33 cellular contexts compared by ENCODE assay signal in genomic region chr2:44834656-44835055, GRCh38.
"Had no signal": no experiment of that assay in that cellular context is flagged by ENCODE, and none has a peak within 500 bp of the region (broad histone marks: within the 10 kb centered on the region; RNA-seq: fewer than 3 reads in every experiment).

No MANE protein-coding gene starts in this region.

- H3K4me1 ChIP-seq: adrenal gland, body of pancreas, breast epithelium, Peyer's patch, SJSA1 had no signal

- H3K4me3 Mint-ChIP-seq: activated CD4-positive, alpha-beta T cell treated with anti-CD3 and anti-CD28 coated beads, Interleukin-2, amount 10 ng/mL, durations not matched to agents 7 days and 5 days; activated CD8-positive, alpha-beta T cell treated with anti-CD3 and anti-CD28 coated beads, Interleukin-2, amount 10 ng/mL, durations not matched to agents 7 days and 5 days; activated naive CD4-positive, alpha-beta T cell treated with anti-CD3 and anti-CD28 coated beads for 36 hours; T-helper 1 cell treated with Interleukin-12 subunit alpha and Interleukin-12 subunit beta and Interleukin-4 antibody, amounts not matched to agents 30 μg/mL and 1 μg/mL, for 36 hours had no signal

- H3K9me3 Mint-ChIP-seq: T-helper 1 cell treated with Interleukin-12 subunit alpha and Interleukin-12 subunit beta and Interleukin-4 antibody, amounts not matched to agents 30 μg/mL and 1 μg/mL, for 36 hours had no signal

- H3K4me3 ChIP-seq: adrenal gland, body of pancreas, breast epithelium, Peyer's patch, SJSA1 had no signal

- H3K27me3 Mint-ChIP-seq: activated CD4-positive, alpha-beta T cell treated with anti-CD3 and anti-CD28 coated beads, Interleukin-2, amount 10 ng/mL, durations not matched to agents 7 days and 5 days had no signal

- H3K36me3 ChIP-seq: adrenal gland, breast epithelium, Peyer's patch, SJSA1 had no signal

- H3K9me3 ChIP-seq: adrenal gland, body of pancreas, Peyer's patch, SJSA1, SK-N-SH had no signal

- H3K27ac ChIP-seq: adrenal gland, body of pancreas, breast epithelium, Peyer's patch, SJSA1, VCaP had no signal

- H3K27ac Mint-ChIP-seq: activated CD4-positive, alpha-beta T cell treated with anti-CD3 and anti-CD28 coated beads, Interleukin-2, amount 10 ng/mL, durations not matched to agents 7 days and 5 days; activated CD8-positive, alpha-beta T cell treated with anti-CD3 and anti-CD28 coated beads, Interleukin-2, amount 10 ng/mL, durations not matched to agents 7 days and 5 days; activated naive CD4-positive, alpha-beta T cell treated with anti-CD3 and anti-CD28 coated beads for 36 hours had no signal

- H3K27me3 ChIP-seq: adrenal gland, body of pancreas, breast epithelium, Peyer's patch, SJSA1 had no signal

- ATAC-seq: activated CD8-positive, alpha-beta T cell treated with anti-CD3 and anti-CD28 coated beads, Interleukin-2, amount 10 ng/mL, durations not matched to agents 7 days and 5 days; activated naive CD4-positive, alpha-beta T cell treated with anti-CD3 and anti-CD28 coated beads, Interleukin-2, amount 50 U/mL, for 72 hours; body of pancreas; PC-3 had no signal

- DNase-seq: activated CD4-positive, alpha-beta T cell treated with anti-CD3 and anti-CD28 coated beads for 1 hour; activated CD4-positive, alpha-beta T cell treated with anti-CD3 and anti-CD28 coated beads, Interleukin-2, amount 10 ng/mL, durations not matched to agents 7 days and 5 days; activated CD4-positive, alpha-beta T cell treated with anti-CD3 and anti-CD28 coated beads, Interleukin-2, amount 50 U/mL, for 48 hours; activated CD4-positive, CD25-positive, alpha-beta regulatory T cell; activated CD8-positive, alpha-beta memory T cell treated with anti-CD3 and anti-CD28 coated beads, Interleukin-2, amount 50 U/mL, for 48 hours; activated CD8-positive, alpha-beta T cell treated with anti-CD3 and anti-CD28 coated beads, Interleukin-2, amount 10 ng/mL, durations not matched to agents 7 days and 5 days; activated gamma-delta T cell treated with Interleukin-2 at 50 U/mL for 16 hours; activated naive CD4-positive, alpha-beta T cell treated with anti-CD3 and anti-CD28 coated beads for 36 hours; adrenal gland; body of pancreas; NCI-H1092 treated with DMSO at 0.1 percent for 48 hours; NCI-H1417; NCI-H146; NCI-H187; NCI-H2029 treated with DMSO at 0.1 percent for 48 hours; NCI-H2107; NCI-H2171; NCI-H2227 treated with DMSO at 0.1 percent for 48 hours; NCI-H446; NCI-H510A treated with DMSO at 0.1 percent for 48 hours; NCI-H526 treated with DMSO at 0.1 percent for 48 hours; NK-92 treated with Interleukin-12 subunit alpha and Interleukin-12 subunit beta, amount 100 ng/mL, for 24 hours; Peyer's patch; RPMI8226; SHP77 treated with DMSO at 0.1 percent for 48 hours; SK-N-SH; T-helper 9 cell had no signal
